Comparison of ENCODE assay signal across 20 cellular contexts in genomic region chr12:132511516-132512196, GRCh38. TPM values are rescaled to one million over a fixed set of nuclear protein-coding genes. Genes with fewer than 3 reads are reported as not detected.
DNase-seq lines count a peak whose midpoint lies in the region; ATAC-seq and TF ChIP-seq lines count a peak whose summit lies in the region.
"Had no signal": no experiment of that assay in that cellular context is flagged by ENCODE, and none has a peak within 500 bp of the region (broad histone marks: within the 10 kb centered on the region; RNA-seq: fewer than 3 reads in every experiment).

No MANE protein-coding gene starts in this region.

- TF ChIP-seq CTCF in RWPE1 (conservative IDR thresholded peaks at IDR 0.05; ENCODE audit: low read depth) (no peak), dorsolateral prefrontal cortex (IDR thresholded peaks at IDR 0.05 in 54 of 56, conservative IDR thresholded peaks at IDR 0.05 in 2 of 56; ENCODE audit: low read depth in 1 of 56, partially characterized antibody in 56 of 56) (no peak), MM.1S (IDR thresholded peaks at IDR 0.05; ENCODE audit: low read length) (no peak)

- intact Hi-C loops in dorsolateral prefrontal cortex (cut with DNase I) = no loop called here

- no peak for ATAC-seq in HG02970 (IDR thresholded peaks at IDR 0.05; ENCODE audit: low FRiP score, unreplicated experiment)
- ATAC-seq: A549, HepG2, K562 had no signal

- DNase-seq in RWPE1 (ENCODE audit: low spot score) (no peak), dorsolateral prefrontal cortex (peak in 1 of 10 donors; percentile 55), medulla oblongata (ENCODE audit: extremely low spot score) (peak; percentile 67), superior temporal gyrus (ENCODE audit: extremely low spot score) (peak; percentile 57), activated gamma-delta T cell (lab: John Stamatoyannopoulos, UW) (no peak), NCI-H128 (lab: John Stamatoyannopoulos, UW; ENCODE audit: unreplicated experiment) (no peak), MM.1S (no peak)
- DNase-seq: CD4-positive, alpha-beta T cell; GM23248; H9; HFFc6; MG63; NCI-H1048; NCI-H1436; NCI-H187 treated with DMSO at 0.1 percent for 48 hours; SIG-M5 had no signal

- no peaks in the 10 kb centered on the region for H4K20me1 ChIP-seq in MM.1S (ENCODE audit: insufficient read depth, low read length)

- no peaks in the 10 kb centered on the region for H3K9me3 ChIP-seq in MM.1S (replicated peaks; ENCODE audit: insufficient read depth, low read length)
- H3K9me3 ChIP-seq: A549, MG63 had no signal

- peak overlapping the region; percentile 74 for H3K27ac ChIP-seq in RWPE1
- peak overlapping the region in 57 of 59 donors; percentile 49 to 91 (median 82) for H3K27ac ChIP-seq in dorsolateral prefrontal cortex
- H3K27ac ChIP-seq in MM.1S (ENCODE audit: low read length) = no peak overlapping the region
- H3K27ac ChIP-seq: A549, GM23248 had no signal

- CTCF ChIA-PET in RWPE1 (lab: Yijun Ruan, JAX) = interaction anchor here (0.7 kb wide), 1 partner anchor 12 kb away, joined by 4 read pairs; no protein-coding TSS in a partner anchor

- no peaks in the 10 kb centered on the region for H3K79me2 ChIP-seq in MM.1S (ENCODE audit: low read length)

- H3K9me2 ChIP-seq in MM.1S (replicated peaks; ENCODE audit: insufficient read depth, low read length) = no peaks in the 10 kb centered on the region

- H3K4me2 ChIP-seq in MM.1S (ENCODE audit: low read depth, low read length) = no peak overlapping the region
- H3K4me2 ChIP-seq: A549 had no signal

- POLR2A ChIA-PET in RWPE1 (lab: Yijun Ruan, JAX; ENCODE audit: low non-redundant PET) = no interaction called here

- no peak overlapping the region for H2AFZ ChIP-seq in MM.1S (ENCODE audit: low read length)
- H2AFZ ChIP-seq: GM23248 had no signal

- no peaks in the 10 kb centered on the region for H3K36me3 ChIP-seq in MM.1S (replicated peaks; ENCODE audit: insufficient read depth, low read length)

- no peaks in the 10 kb centered on the region for H3K4me1 ChIP-seq in MM.1S (ENCODE audit: low read length)
- H3K4me1 ChIP-seq: A549 had no signal

- H3K4me3 ChIP-seq in dorsolateral prefrontal cortex (peak overlapping the region in 2 of 59 donors; percentile 9 to 12), MM.1S (ENCODE audit: low read length) (no peak overlapping the region)
- H3K4me3 ChIP-seq: A549, GM23248, K562, MG63 had no signal

- H3K27me3 ChIP-seq in dorsolateral prefrontal cortex = peaks cover 0 to 25% (median 0%) of the 10 kb centered on the region in 45 donors
- H3K27me3 ChIP-seq in MM.1S (replicated peaks; ENCODE audit: insufficient read depth, low read length) = no peaks in the 10 kb centered on the region
- H3K27me3 ChIP-seq: MG63 had no signal

- H3F3A ChIP-seq in MM.1S (ENCODE audit: insufficient read depth, low read length) = no peaks in the 10 kb centered on the region

- no peak overlapping the region for H3K9ac ChIP-seq in MM.1S (ENCODE audit: low read length)
- H3K9ac ChIP-seq: GM23248 had no signal

RNA-seq across cellular contexts. Expression of gene FBRSL1, which starts 21.7 kb away (rescaled TPM):
- total RNA-seq in dorsolateral prefrontal cortex = 100 to 1,000 TPM in 3 of 120 experiments, 10 to 100 TPM in 117; 41.4 to 125 (median 65.3) TPM

Comparison
In these comparisons a context has a peak if more than half of its experiments do, and no peak if none do; other contexts are left out.
1. DNase-seq: peak in medulla oblongata (single experiment) and superior temporal gyrus (single experiment); none in RWPE1 (single experiment), activated gamma-delta T cell (single experiment), NCI-H128 (single experiment) and MM.1S (single experiment).